ENCODE assay signal across 21 cellular contexts in the genomic region with DNA sequence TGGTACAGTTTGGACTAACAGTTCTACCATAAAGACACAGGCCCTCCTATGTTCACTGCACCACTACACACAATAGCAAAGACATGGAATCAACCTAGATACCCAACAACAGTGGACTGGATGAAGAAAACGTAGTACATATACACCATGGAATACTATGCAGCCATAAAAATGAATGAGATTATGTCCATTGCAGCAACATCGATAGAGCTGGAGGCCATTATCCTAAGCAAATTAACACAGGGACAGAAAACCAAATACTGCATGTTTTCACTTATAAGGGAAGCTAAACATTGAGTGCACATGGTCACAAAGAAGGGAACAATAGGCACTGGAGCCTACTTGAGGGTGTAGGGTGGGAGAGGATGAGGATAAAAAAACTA.
"Had no signal": no experiment of that assay in that cellular context is flagged by ENCODE, and none has a peak within 500 bp of the region (broad histone marks: within the 10 kb centered on the region; RNA-seq: fewer than 3 reads in every experiment).

No MANE protein-coding gene starts in this region.

- H3K4me3 ChIP-seq: cardiac muscle cell, prostate gland, smooth muscle cell, thoracic aorta had no signal

- ATAC-seq: foreskin keratinocyte, natural killer cell, sciatic nerve had no signal

- DNase-seq: activated CD4-positive, alpha-beta T cell treated with anti-CD3 and anti-CD28 coated beads for 4 hours; activated CD4-positive, alpha-beta T cell treated with anti-CD3 and anti-CD28 coated beads, Interleukin-2, amount 50 U/mL, for 48 hours; activated CD4-positive, CD25-positive, alpha-beta regulatory T cell; activated CD8-positive, alpha-beta memory T cell treated with anti-CD3 and anti-CD28 coated beads, Interleukin-2, amount 50 U/mL, for 48 hours; activated naive CD4-positive, alpha-beta T cell treated with Interleukin-2 at 50 U/mL for 16 hours; activated naive CD8-positive, alpha-beta T cell treated with anti-CD3 and anti-CD28 coated beads for 36 hours; activated T-cell treated with anti-CD3 and anti-CD28 coated beads, Interleukin-2, amount 50 U/mL, for 48 hours; amniotic stem cell; effector CD4-positive, alpha-beta T cell; foreskin keratinocyte; hypothalamus; midbrain; natural killer cell; stimulated activated CD4-positive, alpha-beta T cell treated with anti-CD3 and anti-CD28 coated beads, Interleukin-4, amount 100 ng/mL, for 1 hour; stimulated activated naive CD4-positive, alpha-beta T cell; T1000 had no signal

- H3K9me3 ChIP-seq: prostate gland had no signal

- H3K27ac ChIP-seq: cardiac muscle cell, foreskin keratinocyte, prostate gland, thoracic aorta had no signal

- H3K4me1 ChIP-seq: foreskin keratinocyte, prostate gland had no signal

- H3K27me3 ChIP-seq: cardiac muscle cell, foreskin keratinocyte had no signal

- H3K36me3 ChIP-seq: prostate gland, thoracic aorta had no signal
